In the genomic region with DNA sequence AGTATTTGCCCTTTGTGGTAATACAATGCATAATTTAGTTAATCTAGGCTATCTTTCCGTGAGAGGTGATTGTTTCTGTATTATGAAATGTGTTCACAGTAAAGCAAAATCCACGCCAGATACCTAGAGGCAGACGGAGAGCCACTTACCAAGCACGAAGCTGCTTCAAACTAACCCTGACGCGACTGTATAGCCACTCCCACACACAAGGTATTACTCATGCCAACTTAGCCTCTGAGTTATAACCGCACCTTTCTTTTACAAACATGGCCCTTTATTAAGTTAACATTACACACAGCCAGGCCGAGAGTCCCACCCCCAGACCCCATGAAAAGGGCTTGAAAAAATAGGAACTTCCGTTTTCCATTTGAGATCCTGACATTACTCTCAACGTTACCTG, we compare ENCODE assay signal across 15 cellular contexts.
DNase-seq lines count a peak whose midpoint lies in the region; ATAC-seq and TF ChIP-seq lines count a peak whose summit lies in the region.
"Had no signal": no experiment of that assay in that cellular context is flagged by ENCODE, and none has a peak within 500 bp of the region (broad histone marks: within the 10 kb centered on the region; RNA-seq: fewer than 3 reads in every experiment).

No MANE protein-coding gene starts in this region.

- peak; percentile 84 for ATAC-seq in mucosa of descending colon
- ATAC-seq in natural killer cell treated with Interleukin-12 subunit alpha and Interleukin-12 subunit beta and Interleukin-15 and Interleukin-18, amount 100 ng/mL, for 72 hours, result no peak
- ATAC-seq in naive thymus-derived CD4-positive, alpha-beta T cell, result no peak
- ATAC-seq: stimulated activated memory B cell treated with anti-CD40 and anti-IgM and Interleukin-4, amounts not matched to agents 10 μg/mL and 1 μg/mL and 100 μg/mL, for 72 hours had no signal

- H3K27me3 ChIP-seq in naive thymus-derived CD4-positive, alpha-beta T cell (ENCODE audit: control insufficient read depth in 2 of 2, insufficient read depth in 2 of 2, low read length in 2 of 2), result no peaks in the 10 kb centered on the region
- H3K27me3 ChIP-seq: Peyer's patch had no signal

- H3K36me3 ChIP-seq in mucosa of descending colon (ENCODE audit: low read depth) (no peaks in the 10 kb centered on the region), OCI-LY7 (ENCODE audit: insufficient read depth, low read length) (no peaks in the 10 kb centered on the region)
- H3K36me3 ChIP-seq in naive thymus-derived CD4-positive, alpha-beta T cell (ENCODE audit: control insufficient read depth in 2 of 3, insufficient read depth in 3 of 3, low read length in 3 of 3), result no peaks in the 10 kb centered on the region
- H3K36me3 ChIP-seq: Peyer's patch had no signal

- H3K36me3 Mint-ChIP-seq in Calu3 (ENCODE audit: insufficient read depth, unreplicated experiment), result no peaks in the 10 kb centered on the region
- no peaks in the 10 kb centered on the region for H3K36me3 Mint-ChIP-seq in natural killer cell treated with Interleukin-12 subunit alpha and Interleukin-12 subunit beta and Interleukin-15 and Interleukin-18, amount 100 ng/mL, for 72 hours
- peaks cover 0 to 53% (median 18%) of the 10 kb centered on the region in 5 donors for H3K36me3 Mint-ChIP-seq in naive thymus-derived CD4-positive, alpha-beta T cell

- CTCF ChIA-PET in Calu3 (lab: Charles Lee), result no interaction called here
- CTCF ChIA-PET in OCI-LY7 (lab: Charles Lee; ENCODE audit: unreplicated experiment), result no interaction called here
- CTCF ChIA-PET in naive thymus-derived CD4-positive, alpha-beta T cell (lab: Charles Lee), result interaction anchor here (0.6 kb wide), 1 partner anchor 77 kb away, joined by 4 read pairs; no protein-coding TSS in a partner anchor

- H3K79me2 ChIP-seq in OCI-LY7 (ENCODE audit: insufficient read depth, low read depth, low read length), result no peaks in the 10 kb centered on the region

- no peaks in the 10 kb centered on the region for H3K27me3 Mint-ChIP-seq in Calu3 (ENCODE audit: unreplicated experiment)
- no peaks in the 10 kb centered on the region for H3K27me3 Mint-ChIP-seq in natural killer cell treated with Interleukin-12 subunit alpha and Interleukin-12 subunit beta and Interleukin-15 and Interleukin-18, amount 100 ng/mL, for 72 hours
- H3K27me3 Mint-ChIP-seq in naive thymus-derived CD4-positive, alpha-beta T cell, result no peaks in the 10 kb centered on the region
- H3K27me3 Mint-ChIP-seq: CD4-positive, alpha-beta T cell; stimulated activated memory B cell treated with anti-CD40 and anti-IgM and Interleukin-4, amounts not matched to agents 10 μg/mL and 1 μg/mL and 100 μg/mL, for 72 hours had no signal

- no peaks in the 10 kb centered on the region for H3K9me3 Mint-ChIP-seq in Calu3 (ENCODE audit: low read depth, unreplicated experiment)
- no peaks in the 10 kb centered on the region for H3K9me3 Mint-ChIP-seq in natural killer cell treated with Interleukin-12 subunit alpha and Interleukin-12 subunit beta and Interleukin-15 and Interleukin-18, amount 100 ng/mL, for 72 hours
- H3K9me3 Mint-ChIP-seq in naive thymus-derived CD4-positive, alpha-beta T cell, result no peaks in the 10 kb centered on the region
- H3K9me3 Mint-ChIP-seq: CD4-positive, alpha-beta T cell; stimulated activated memory B cell treated with anti-CD40 and anti-IgM and Interleukin-4, amounts not matched to agents 10 μg/mL and 1 μg/mL and 100 μg/mL, for 72 hours had no signal

- intact Hi-C loops in Calu3 (cut with micrococcal nuclease; ENCODE audit: unreplicated experiment) (loop anchor here (2.0 kb wide), 1 partner anchor 13 kb away; no protein-coding TSS in a partner anchor), mucosa of descending colon (cut with DNase I, micrococcal nuclease) (no loop called here), OCI-LY7 (cut with micrococcal nuclease; ENCODE audit: unreplicated experiment) (no loop called here)
- intact Hi-C loops in naive thymus-derived CD4-positive, alpha-beta T cell (cut with micrococcal nuclease), result no loop called here

- no peak overlapping the region for H3K27ac ChIP-seq in OCI-LY7 (ENCODE audit: low read depth, low read length, poor library complexity, severe bottlenecking)
- no peak overlapping the region for H3K27ac ChIP-seq in naive thymus-derived CD4-positive, alpha-beta T cell (ENCODE audit: low read depth, low read length)
- H3K27ac ChIP-seq: Peyer's patch, VCaP had no signal

- peak overlapping the region; percentile 58 for H3K27ac Mint-ChIP-seq in Calu3 (ENCODE audit: unreplicated experiment)
- H3K27ac Mint-ChIP-seq in natural killer cell treated with Interleukin-12 subunit alpha and Interleukin-12 subunit beta and Interleukin-15 and Interleukin-18, amount 100 ng/mL, for 72 hours, result no peak overlapping the region
- H3K27ac Mint-ChIP-seq in naive thymus-derived CD4-positive, alpha-beta T cell, result peak overlapping the region in 1 of 9 donors; percentile 42
- H3K27ac Mint-ChIP-seq: CD4-positive, alpha-beta T cell; stimulated activated memory B cell treated with anti-CD40 and anti-IgM and Interleukin-4, amounts not matched to agents 10 μg/mL and 1 μg/mL and 100 μg/mL, for 72 hours had no signal

- no peak for TF ChIP-seq CTCF in Calu3 (IDR thresholded peaks at IDR 0.05; ENCODE audit: unreplicated experiment)
- TF ChIP-seq CTCF in epithelial cell of esophagus (IDR thresholded peaks at IDR 0.05; ENCODE audit: insufficient read depth, low read depth, low read length, missing control alignments), result no peak
- no peak for TF ChIP-seq CTCF in mucosa of descending colon (IDR thresholded peaks at IDR 0.05)
- TF ChIP-seq CTCF in OCI-LY7 (conservative IDR thresholded peaks at IDR 0.05; ENCODE audit: low read length), result no peak

- no peaks in the 10 kb centered on the region for H4K20me1 ChIP-seq in OCI-LY7 (ENCODE audit: insufficient read depth, low read length)

- no peak overlapping the region for H3K4me3 Mint-ChIP-seq in Calu3 (ENCODE audit: low read depth, unreplicated experiment)
- no peak overlapping the region for H3K4me3 Mint-ChIP-seq in natural killer cell treated with Interleukin-12 subunit alpha and Interleukin-12 subunit beta and Interleukin-15 and Interleukin-18, amount 100 ng/mL, for 72 hours
- no peak overlapping the region for H3K4me3 Mint-ChIP-seq in naive thymus-derived CD4-positive, alpha-beta T cell
- H3K4me3 Mint-ChIP-seq: CD4-positive, alpha-beta T cell; stimulated activated memory B cell treated with anti-CD40 and anti-IgM and Interleukin-4, amounts not matched to agents 10 μg/mL and 1 μg/mL and 100 μg/mL, for 72 hours had no signal

- no peak for DNase-seq in Calu3
- DNase-seq in NCI-H748 (lab: John Stamatoyannopoulos, UW; ENCODE audit: unreplicated experiment), result peak; percentile 63
- DNase-seq in epithelial cell of esophagus (ENCODE audit: low read depth), result peak; percentile 98
- no peak for DNase-seq in mucosa of descending colon
- no peak for DNase-seq in stimulated activated CD4-positive, alpha-beta T cell treated with anti-CD3 and anti-CD28 coated beads, Interleukin-4, amount 100 ng/mL, for 24 hours
- DNase-seq in OCI-LY7 (ENCODE audit: low spot score), result no peak
- no peak for DNase-seq in natural killer cell treated with Interleukin-12 subunit alpha and Interleukin-12 subunit beta and Interleukin-15 and Interleukin-18, amount 100 ng/mL, for 72 hours (ENCODE audit: low spot score)
- no peak for DNase-seq in naive thymus-derived CD4-positive, alpha-beta T cell
- DNase-seq: CD4-positive, alpha-beta T cell; IMR-90; NCI-H1930; NCI-H774 had no signal

- POLR2A ChIA-PET in OCI-LY7 (lab: Charles Lee), result no interaction called here
- POLR2A ChIA-PET in naive thymus-derived CD4-positive, alpha-beta T cell (lab: Charles Lee), result interaction anchor here (0.7 kb wide), 1 partner anchor 33 kb away, joined by 3 read pairs; no protein-coding TSS in a partner anchor

- H3K4me1 ChIP-seq in mucosa of descending colon (ENCODE audit: low read depth) (no peaks in the 10 kb centered on the region), OCI-LY7 (ENCODE audit: insufficient read depth, low read length, poor library complexity, severe bottlenecking) (no peaks in the 10 kb centered on the region)
- no peaks in the 10 kb centered on the region for H3K4me1 ChIP-seq in naive thymus-derived CD4-positive, alpha-beta T cell (ENCODE audit: control insufficient read depth in 2 of 2, insufficient read depth in 2 of 2, low read length in 2 of 2)
- H3K4me1 ChIP-seq: Peyer's patch had no signal

- no peaks in the 10 kb centered on the region for H3K9me3 ChIP-seq in mucosa of descending colon
- H3K9me3 ChIP-seq in OCI-LY7 (ENCODE audit: low read length), result no peaks in the 10 kb centered on the region
- H3K9me3 ChIP-seq in naive thymus-derived CD4-positive, alpha-beta T cell (ENCODE audit: control insufficient read depth in 2 of 3, low read length in 3 of 3), result no peaks in the 10 kb centered on the region
- H3K9me3 ChIP-seq: Peyer's patch had no signal

- no TSS peak for BruUV-seq in Calu3 (replicated peaks; lab: Mats Ljungman, UMichigan)
- BruUV-seq in OCI-LY7 (replicated peaks; lab: Mats Ljungman, UMichigan), result no TSS peak

- no peaks in the 10 kb centered on the region for H3K9me2 ChIP-seq in OCI-LY7 (ENCODE audit: insufficient read depth, low read length)

- no peaks in the 10 kb centered on the region for H3K4me1 Mint-ChIP-seq in Calu3 (ENCODE audit: low read depth, unreplicated experiment)
- H3K4me1 Mint-ChIP-seq in natural killer cell treated with Interleukin-12 subunit alpha and Interleukin-12 subunit beta and Interleukin-15 and Interleukin-18, amount 100 ng/mL, for 72 hours (ENCODE audit: low read depth in 2 of 2), result no peaks in the 10 kb centered on the region
- H3K4me1 Mint-ChIP-seq in naive thymus-derived CD4-positive, alpha-beta T cell, result peaks cover 0 to 1% (median 0%) of the 10 kb centered on the region in 7 donors
- H3K4me1 Mint-ChIP-seq: stimulated activated memory B cell treated with anti-CD40 and anti-IgM and Interleukin-4, amounts not matched to agents 10 μg/mL and 1 μg/mL and 100 μg/mL, for 72 hours had no signal

- H3K4me3 ChIP-seq in epithelial cell of esophagus (ENCODE audit: low read length), result no peak overlapping the region
- no peak overlapping the region for H3K4me3 ChIP-seq in mucosa of descending colon
- H3K4me3 ChIP-seq in OCI-LY7 (ENCODE audit: low read depth, low read length, poor library complexity, severe bottlenecking), result no peak overlapping the region
- no peak overlapping the region for H3K4me3 ChIP-seq in naive thymus-derived CD4-positive, alpha-beta T cell (ENCODE audit: low read length)
- H3K4me3 ChIP-seq: Peyer's patch had no signal

- no peak overlapping the region for H2AFZ ChIP-seq in OCI-LY7 (ENCODE audit: low read length)

- H3K4me2 ChIP-seq in OCI-LY7 (ENCODE audit: low read length), result no peak overlapping the region

Comparison
In these comparisons a context has a peak if more than half of its experiments do, and no peak if none do; other contexts are left out.
1. DNase-seq: peak in NCI-H748 (single experiment) and epithelial cell of esophagus (single experiment); none in Calu3 (single experiment), mucosa of descending colon (0 of 3), stimulated activated CD4-positive, alpha-beta T cell treated with anti-CD3 and anti-CD28 coated beads, Interleukin-4, amount 100 ng/mL, for 24 hours (single experiment), OCI-LY7 (single experiment), natural killer cell treated with Interleukin-12 subunit alpha and Interleukin-12 subunit beta and Interleukin-15 and Interleukin-18, amount 100 ng/mL, for 72 hours (single experiment) and naive thymus-derived CD4-positive, alpha-beta T cell (0 of 9).